In genomic region chr10:5609952-5610616, GRCh38 we compare ENCODE assay signal across 1 cellular context.
TF ChIP-seq lines count a peak whose summit lies in the region.

No MANE protein-coding gene starts in this region.

TF ChIP-seq in HepG2, 621 proteins besides CTCF, POLR2A, EP300 and RAD21:
- TF ChIP-seq AHDC1 (CRISPR knock-in tag; IDR thresholded peaks at IDR 0.05; ENCODE audit: borderline replicate concordance) (no peak), ASH2L (IDR thresholded peaks at IDR 0.05; ENCODE audit: insufficient read length, low read depth, low read length) (peak; percentile 66), ZNF512 (CRISPR knock-in tag; IDR thresholded peaks at IDR 0.05) (peak; percentile 99; the same call in 1 of the 2 replicates), ZNF772 (CRISPR knock-in tag; IDR thresholded peaks at IDR 0.05) (no peak), PRDM10 (CRISPR knock-in tag; IDR thresholded peaks at IDR 0.05; ENCODE audit: low read depth) (0 out of 2 replicates have a peak, but pooled peaks have one; percentile 2), ZNF776 (CRISPR knock-in tag; IDR thresholded peaks at IDR 0.05) (no peak), DDIT3 (CRISPR knock-in tag; IDR thresholded peaks at IDR 0.05) (no peak), ZNF709 (CRISPR knock-in tag; IDR thresholded peaks at IDR 0.05) (0 out of 2 replicates have a peak, but pooled peaks have one; percentile 31), RBFOX2 (IDR thresholded peaks at IDR 0.05; ENCODE audit: low read depth, low read length) (no peak), TEAD3 (CRISPR knock-in tag; optimal IDR thresholded peaks at IDR 0.05; ENCODE audit: borderline replicate concordance) (peak; percentile 19)
